8 cellular contexts compared by ENCODE assay signal in the genomic region with DNA sequence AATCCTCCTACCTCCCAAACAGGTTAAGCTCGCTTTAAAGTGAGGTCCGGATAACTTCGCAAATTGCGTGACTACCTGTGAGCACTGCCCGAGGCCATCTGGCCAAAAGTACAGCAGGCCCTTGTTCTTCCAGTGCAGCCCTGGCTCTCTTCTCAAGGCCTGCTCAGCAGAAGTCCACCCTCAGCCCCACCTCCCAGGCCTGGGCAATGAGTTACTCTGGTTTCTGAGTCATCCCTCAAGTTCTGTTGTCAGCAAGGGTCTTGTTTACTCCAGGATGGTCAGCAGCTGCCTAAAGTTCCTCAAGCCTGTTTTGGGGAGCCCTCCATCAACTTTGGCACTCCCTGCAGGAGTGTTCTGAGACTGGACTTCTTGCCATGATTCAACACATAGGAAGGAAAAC.
DNase-seq lines count a peak whose midpoint lies in the region; ATAC-seq and TF ChIP-seq lines count a peak whose summit lies in the region.

No MANE protein-coding gene starts in this region.

- TF ChIP-seq CTCF in Calu3 (IDR thresholded peaks at IDR 0.05; ENCODE audit: unreplicated experiment) (no peak), VCaP (conservative IDR thresholded peaks at IDR 0.05) (no peak), foreskin keratinocyte (conservative IDR thresholded peaks at IDR 0.05) (no peak), progenitor cell of endocrine pancreas (IDR thresholded peaks at IDR 0.05; ENCODE audit: unreplicated experiment) (no peak), omental fat pad (IDR thresholded peaks at IDR 0.05) (no peak)

- H3K9me3 Mint-ChIP-seq in Calu3 (ENCODE audit: low read depth, unreplicated experiment) (no peaks in the 10 kb centered on the region), progenitor cell of endocrine pancreas (ENCODE audit: low read depth) (no peaks in the 10 kb centered on the region)

- DNase-seq in Calu3 (peak; percentile 84), foreskin keratinocyte (peak in 1 of 2 donors; percentile 39), progenitor cell of endocrine pancreas (ENCODE audit: low spot score, unreplicated experiment) (no peak), omental fat pad (ENCODE audit: low spot score) (no peak), DMS53 treated with DMSO at 0.1 percent for 48 hours (lab: John Stamatoyannopoulos, UW; ENCODE audit: unreplicated experiment) (no peak)

- H3K27me3 Mint-ChIP-seq in Calu3 (ENCODE audit: unreplicated experiment) (no peaks in the 10 kb centered on the region), progenitor cell of endocrine pancreas (no peaks in the 10 kb centered on the region)

- intact Hi-C loops in Calu3 (cut with micrococcal nuclease; ENCODE audit: unreplicated experiment), result no loop called here

- H3K4me3 Mint-ChIP-seq in Calu3 (ENCODE audit: low read depth, unreplicated experiment) (peak overlapping the region; percentile 26), progenitor cell of endocrine pancreas (ENCODE audit: low read depth) (no peak overlapping the region)

- ATAC-seq in foreskin keratinocyte (peak; percentile 11), GM19452 (IDR thresholded peaks at IDR 0.05; ENCODE audit: unreplicated experiment) (no peak), omental fat pad (ENCODE audit: low FRiP score) (no peak), HG02759 (IDR thresholded peaks at IDR 0.05; ENCODE audit: unreplicated experiment) (no peak)

- H3K27ac ChIP-seq in VCaP (peak overlapping the region; percentile 99), foreskin keratinocyte (no peak overlapping the region)

- BruUV-seq in Calu3 (replicated peaks; lab: Mats Ljungman, UMichigan), result no TSS peak

- H3K4me1 Mint-ChIP-seq in Calu3 (ENCODE audit: low read depth, unreplicated experiment) (peaks cover 41% of the 10 kb centered on the region), progenitor cell of endocrine pancreas (ENCODE audit: low read depth) (peaks cover 27% of the 10 kb centered on the region)

- peak overlapping the region; percentile 80 for H3K27ac Mint-ChIP-seq in Calu3 (ENCODE audit: unreplicated experiment)
- H3K27ac Mint-ChIP-seq in progenitor cell of endocrine pancreas, result peak overlapping the region; percentile 90

- CTCF ChIA-PET in Calu3 (lab: Charles Lee), result interaction anchor here (0.6 to 1.4 kb wide), 7 partner anchors 12 to 266 kb away, joined by 3 to 6 read pairs (median 4); no protein-coding TSS in a partner anchor

- H3K36me3 Mint-ChIP-seq in Calu3 (ENCODE audit: insufficient read depth, unreplicated experiment) (peaks cover 64% of the 10 kb centered on the region), progenitor cell of endocrine pancreas (ENCODE audit: insufficient read depth) (peaks cover 1% of the 10 kb centered on the region)

- no peaks in the 10 kb centered on the region for H3K27me3 ChIP-seq in foreskin keratinocyte

- peaks cover 16% of the 10 kb centered on the region for H3K4me1 ChIP-seq in foreskin keratinocyte
